1 cellular context compared by ENCODE assay signal in genomic region chr2:200509608-200510433, GRCh38.
TF ChIP-seq lines count a peak whose summit lies in the region.

TSS of gene KCTD18 (minus strand) at chr2:200510068. CDS start at chr2:200507016, 3,052 bp downstream.

TF ChIP-seq in HepG2, 621 proteins besides CTCF, POLR2A, EP300 and RAD21 (continued from another document and continues in another):
- TF ChIP-seq MNT (IDR thresholded peaks at IDR 0.05) = no peak
- TF ChIP-seq HOMEZ (CRISPR knock-in tag; IDR thresholded peaks at IDR 0.05; ENCODE audit: low read depth) = peak; percentile 85
- peak; percentile 96 for TF ChIP-seq ZSCAN31 (CRISPR knock-in tag; IDR thresholded peaks at IDR 0.05; ENCODE audit: low read depth)
- peak; percentile 56; the same call in 1 of the 2 replicates for TF ChIP-seq SP2 (CRISPR knock-in tag; IDR thresholded peaks at IDR 0.05)
- no peak for TF ChIP-seq HNF4A (CRISPR knock-in tag; IDR thresholded peaks at IDR 0.05)
- peak; percentile 53; the same call in 1 of the 2 replicates for TF ChIP-seq ZNF558 (CRISPR knock-in tag; IDR thresholded peaks at IDR 0.05; ENCODE audit: borderline replicate concordance)
- TF ChIP-seq HDAC1 (CRISPR knock-in tag; IDR thresholded peaks at IDR 0.05) = peak; percentile 99
- no peak for TF ChIP-seq ZNF382 (CRISPR knock-in tag; IDR thresholded peaks at IDR 0.05; ENCODE audit: borderline replicate concordance)
- 0 out of 2 replicates have a peak, but pooled peaks have one; percentile 14 for TF ChIP-seq NAIF1 (CRISPR knock-in tag; IDR thresholded peaks at IDR 0.05; ENCODE audit: borderline replicate concordance)
- TF ChIP-seq ZNF770 (CRISPR knock-in tag; IDR thresholded peaks at IDR 0.05) = peak; percentile 84
- TF ChIP-seq MTA1 (CRISPR knock-in tag; IDR thresholded peaks at IDR 0.05; ENCODE audit: borderline replicate concordance) = peak; percentile 99
- no peak for TF ChIP-seq PRPF4 (IDR thresholded peaks at IDR 0.05; ENCODE audit: low read depth, low read length, poor library complexity, severe bottlenecking)
- peak; percentile 63 for TF ChIP-seq RARA (CRISPR knock-in tag; IDR thresholded peaks at IDR 0.05)
- TF ChIP-seq ZNF414 (CRISPR knock-in tag; IDR thresholded peaks at IDR 0.05) = peak; percentile 53; the same call in 1 of the 2 replicates
- no peak for TF ChIP-seq SYNCRIP (IDR thresholded peaks at IDR 0.05; ENCODE audit: insufficient read depth, low read depth, low read length)
- TF ChIP-seq NR0B2 (CRISPR knock-in tag; IDR thresholded peaks at IDR 0.05) = no peak
- peak; percentile 46; the same call in 1 of the 2 replicates for TF ChIP-seq CREBL2 (CRISPR knock-in tag; IDR thresholded peaks at IDR 0.05; ENCODE audit: borderline replicate concordance)
- TF ChIP-seq ZNF597 (CRISPR knock-in tag; IDR thresholded peaks at IDR 0.05) = no peak
- no peak for TF ChIP-seq TIGD3 (CRISPR knock-in tag; IDR thresholded peaks at IDR 0.05; ENCODE audit: borderline replicate concordance)
- 0 out of 2 replicates have a peak, but pooled peaks have one; percentile 32 for TF ChIP-seq ZNF34 (CRISPR knock-in tag; IDR thresholded peaks at IDR 0.05; ENCODE audit: borderline replicate concordance)
- TF ChIP-seq ZBTB7A (CRISPR knock-in tag; IDR thresholded peaks at IDR 0.05) = no peak; the same call in 1 of the 2 replicates
- peak; percentile 31 for TF ChIP-seq HNRNPH1 (optimal IDR thresholded peaks at IDR 0.05; ENCODE audit: low read depth, low read length)
- no peak; the same call in none of the 2 replicates for TF ChIP-seq MXD1 (CRISPR knock-in tag; IDR thresholded peaks at IDR 0.05)
- peak; percentile 67 for TF ChIP-seq SOX5 (CRISPR knock-in tag; IDR thresholded peaks at IDR 0.05; ENCODE audit: borderline replicate concordance)
- TF ChIP-seq ZNF766 (CRISPR knock-in tag; IDR thresholded peaks at IDR 0.05; ENCODE audit: borderline replicate concordance) = no peak
- TF ChIP-seq TCF7L2 (IDR thresholded peaks at IDR 0.05; ENCODE audit: low read depth, low read length) = no peak
- TF ChIP-seq ZNF30 (CRISPR knock-in tag; IDR thresholded peaks at IDR 0.05) = peak; percentile 31; the same call in 1 of the 2 replicates
- TF ChIP-seq NFKB2 (CRISPR knock-in tag; IDR thresholded peaks at IDR 0.05; ENCODE audit: borderline replicate concordance) = no peak
- no peak for TF ChIP-seq ZFP36L2 (CRISPR knock-in tag; IDR thresholded peaks at IDR 0.05)
- TF ChIP-seq FOXO1 (CRISPR knock-in tag; IDR thresholded peaks at IDR 0.05) = 0 out of 2 replicates have a peak, but pooled peaks have one; percentile 45
- TF ChIP-seq MLLT10 (CRISPR knock-in tag; IDR thresholded peaks at IDR 0.05) = no peak
- peak; percentile 58 for TF ChIP-seq ZNF777 (CRISPR knock-in tag; IDR thresholded peaks at IDR 0.05)
- peak; percentile 19; the same call in 1 of the 2 replicates for TF ChIP-seq NCOA2 (CRISPR knock-in tag; IDR thresholded peaks at IDR 0.05)
- TF ChIP-seq KIAA2018 (CRISPR knock-in tag; IDR thresholded peaks at IDR 0.05; ENCODE audit: borderline replicate concordance) = no peak
- no peak for TF ChIP-seq ZNF33B (CRISPR knock-in tag; IDR thresholded peaks at IDR 0.05)
- peak; percentile 95 for TF ChIP-seq SKI (IDR thresholded peaks at IDR 0.05; ENCODE audit: partially characterized antibody)
- TF ChIP-seq ZBTB7B (CRISPR knock-in tag; IDR thresholded peaks at IDR 0.05) = peak; percentile 94; the same call in 1 of the 2 replicates
- TF ChIP-seq ZNF576 (CRISPR knock-in tag; IDR thresholded peaks at IDR 0.05) = no peak
- peak; percentile 13 for TF ChIP-seq TBL1XR1 (IDR thresholded peaks at IDR 0.05; ENCODE audit: borderline replicate concordance, low read length, partially characterized antibody)
- TF ChIP-seq ZNF362 (CRISPR knock-in tag; IDR thresholded peaks at IDR 0.05; ENCODE audit: borderline replicate concordance) = no peak
